In genomic region chr11:77637345-77638165, GRCh38 we compare ENCODE assay signal across 8 cellular contexts.
DNase-seq lines count a peak whose midpoint lies in the region; ATAC-seq lines count a peak whose summit lies in the region.

Gene CLNS1A, minus strand, starts transcription at chr11:77637794. Its CDS starts 80 bp downstream, at chr11:77637714.

- ATAC-seq in GM19043 (IDR thresholded peaks at IDR 0.05; ENCODE audit: low read depth, unreplicated experiment) (peak; percentile 96), HG03432 (IDR thresholded peaks at IDR 0.05; ENCODE audit: unreplicated experiment) (peak; percentile 96)

- peak; percentile 92 for DNase-seq in AG20443 (ENCODE audit: low spot score)
- peak; percentile 90 for DNase-seq in NCI-H510A (lab: John Stamatoyannopoulos, UW)
- peak; percentile 75 to 79 for DNase-seq in activated CD4-positive, alpha-beta T cell treated with anti-CD3 and anti-CD28 coated beads for 4 hours
- DNase-seq in stimulated activated CD4-positive, alpha-beta T cell treated with anti-CD3 and anti-CD28 coated beads, Interleukin-1b, Interleukin-23, amount 100 ng/mL, for 4 hours (ENCODE audit: low read depth in 2 of 2) = peak; percentile 65 to 66

- no peaks in the 10 kb centered on the region for H3K27me3 ChIP-seq in layer of hippocampus (ENCODE audit: control insufficient read depth, insufficient read depth, low read length)

- H3K27ac ChIP-seq in cingulate gyrus (ENCODE audit: low read depth, low read length) (peak within 1 kb of the TSS; percentile 73), layer of hippocampus (ENCODE audit: low read depth, low read length) (peak within 1 kb of the TSS; percentile 71)

Comparison
In these comparisons a context has a peak if more than half of its experiments do, and no peak if none do; other contexts are left out.
1. Peak in every context shown above with its lines: DNase-seq, ATAC-seq and H3K27ac ChIP-seq.